ENCODE assay signal across 20 cellular contexts in the genomic region with DNA sequence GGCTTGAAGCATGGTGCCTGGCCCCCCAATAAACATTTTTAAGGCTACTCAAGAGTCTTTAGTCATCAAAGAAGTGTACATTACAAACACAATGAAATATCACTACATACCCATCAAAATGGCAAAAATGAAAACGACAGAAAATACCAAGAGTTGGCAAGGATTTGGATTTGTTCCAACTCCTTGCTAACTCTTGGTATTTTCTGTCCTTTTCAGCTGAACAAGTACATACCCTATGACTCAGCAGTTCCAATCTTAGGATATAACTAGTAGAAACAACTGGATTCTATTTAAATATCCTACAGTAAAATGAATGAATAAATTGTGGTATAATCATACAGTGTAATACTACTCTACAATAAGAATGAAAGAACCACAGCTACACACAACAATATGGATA. TPM values are rescaled to one million over a fixed set of nuclear protein-coding genes. Genes with fewer than 3 reads are reported as not detected.
A peak's percentile ranks its signal among the peaks of the same experiment; 100 is the strongest.
DNase-seq lines count a peak whose midpoint lies in the region; ATAC-seq, FAIRE-seq and TF ChIP-seq lines count a peak whose summit lies in the region.
"Had no signal": no experiment of that assay in that cellular context is flagged by ENCODE, and none has a peak within 500 bp of the region (broad histone marks: within the 10 kb centered on the region; RNA-seq: fewer than 3 reads in every experiment).

No MANE protein-coding gene starts in this region.

- no peaks in the 10 kb centered on the region; the same call in 1 of the 2 replicates for H3K4me1 ChIP-seq in HepG2 (ENCODE audit: insufficient read depth, low read length)
- H3K4me1 ChIP-seq in right lobe of liver = peaks cover 0 to 5% (median 0%) of the 10 kb centered on the region in 4 donors
- H3K4me1 ChIP-seq in K562 (replicated peaks in 1 of 2; ENCODE audit: control insufficient read depth in 2 of 2, insufficient read depth in 2 of 2, low read length in 2 of 2) = no peaks in the 10 kb centered on the region
- H3K4me1 ChIP-seq: SJSA1 had no signal

- H2AFZ ChIP-seq in HepG2 (ENCODE audit: low read length) (no peak overlapping the region), K562 (ENCODE audit: low read depth, low read length) (0 out of 2 replicates have a peak overlapping the region, but pooled peaks have one; percentile 8)

- no peak for FAIRE-seq in HepG2 (lab: Jason Lieb, UNC)
- no peak for FAIRE-seq in K562 (lab: Jason Lieb, UNC)

- no TSS peak for BruUV-seq in HepG2 (replicated peaks; lab: Mats Ljungman, UMichigan)
- BruUV-seq in K562 (replicated peaks; lab: Mats Ljungman, UMichigan) = no TSS peak

- DNase-seq in HepG2 (ENCODE audit: low spot score) (no peak), right lobe of liver (no peak), K562 (ENCODE audit: extremely low read depth in 1 of 4, low spot score in 3 of 4) (no peak), fibroblast of the aortic adventitia (ENCODE audit: low read depth) (peak; percentile 39), NCI-H2171 (lab: John Stamatoyannopoulos, UW) (no peak)
- DNase-seq: Calu3; CD4-positive, alpha-beta memory T cell; DMS53; GOT3; MV-4-11; NCI-H1417 treated with DMSO at 0.1 percent for 48 hours; NCI-H2029; NCI-H510A treated with DMSO at 0.1 percent for 48 hours; NCI-H82; PC-3 had no signal

- H3K4me2 ChIP-seq in HepG2 (ENCODE audit: low read depth, low read length) (no peak overlapping the region), K562 (ENCODE audit: insufficient read depth, low read length) (no peak overlapping the region)

- H3K9ac ChIP-seq in HepG2 (ENCODE audit: insufficient read depth, low read depth, low read length) = no peak overlapping the region
- no peak overlapping the region for H3K9ac ChIP-seq in K562 (ENCODE audit: insufficient read depth in 1 of 2, low read depth in 2 of 2, low read length in 2 of 2)

- in situ Hi-C loops in HepG2 (cut with HindIII; ENCODE audit: extremely low pct_ligation_motif_present, low pct_unique_long_range_greater_than_20kb) = no loop called here
- in situ Hi-C loops in K562 (cut with MboI) = no loop called here

- H4K20me1 ChIP-seq in HepG2 (ENCODE audit: insufficient read depth, low read length) (no peaks in the 10 kb centered on the region), K562 (replicated peaks; ENCODE audit: control insufficient read depth, insufficient read depth, low read length) (no peaks in the 10 kb centered on the region)

- H3K27ac ChIP-seq in HepG2 (ENCODE audit: extremely low read length, insufficient read depth, low read length) = no peak overlapping the region
- H3K27ac ChIP-seq in right lobe of liver = no peak overlapping the region
- no peak overlapping the region for H3K27ac ChIP-seq in K562 (ENCODE audit: extremely low read depth, low read depth, low read length)
- H3K27ac ChIP-seq: 22Rv1, SJSA1 had no signal

- H3K27me3 ChIP-seq in HepG2 (ENCODE audit: control insufficient read depth in 1 of 2, insufficient read depth in 2 of 2, low read length in 2 of 2) = no peaks in the 10 kb centered on the region
- H3K27me3 ChIP-seq in right lobe of liver = no peaks in the 10 kb centered on the region
- H3K27me3 ChIP-seq in K562 (ENCODE audit: control insufficient read depth in 2 of 2, insufficient read depth in 2 of 2, low read length in 2 of 2) = no peaks in the 10 kb centered on the region
- H3K27me3 ChIP-seq: SJSA1 had no signal

- intact Hi-C loops in HepG2 (cut with micrococcal nuclease; ENCODE audit: unreplicated experiment) (no loop called here), right lobe of liver (cut with DNase I) (no loop called here), K562 (cut with micrococcal nuclease) (no loop called here)

- WGBS in HepG2 (ENCODE audit: low lambda C conversion rate) = 40% methylated on average over 1 of the region's 1 CpG
- 47% methylated on average over 1 of the region's 1 CpG for WGBS in right lobe of liver (ENCODE audit: insufficient coverage, low coverage, low lambda C conversion rate, missing lambda C conversion rate)
- 36% methylated on average over 1 of the region's 1 CpG for whole genome bisulfite sequencing in K562 (ENCODE audit: insufficient coverage, low coverage, missing lambda C conversion rate)

- ATAC-seq in HepG2 (no peak), right lobe of liver (no peak), K562 (no peak), GM21447 (IDR thresholded peaks at IDR 0.05; ENCODE audit: unreplicated experiment) (no peak), HG02623 (IDR thresholded peaks at IDR 0.05; ENCODE audit: unreplicated experiment) (no peak), GM21737 (IDR thresholded peaks at IDR 0.05; ENCODE audit: unreplicated experiment) (no peak)
- ATAC-seq: PC-3 had no signal

- H3K36me3 ChIP-seq in HepG2 (replicated peaks in 1 of 2; ENCODE audit: control insufficient read depth in 1 of 2, insufficient read depth in 2 of 2, low read length in 2 of 2) = no peaks in the 10 kb centered on the region
- H3K36me3 ChIP-seq in right lobe of liver = no peaks in the 10 kb centered on the region
- no peaks in the 10 kb centered on the region for H3K36me3 ChIP-seq in K562 (ENCODE audit: control insufficient read depth, insufficient read depth, low read length)
- H3K36me3 ChIP-seq: SJSA1 had no signal

- H3K9me1 ChIP-seq in K562 (ENCODE audit: control insufficient read depth, insufficient read depth, low read length) = no peaks in the 10 kb centered on the region

- TF ChIP-seq RAD21 in HepG2 (CRISPR knock-in tag; IDR thresholded peaks at IDR 0.05) (no peak), K562 (CRISPR knock-in tag; conservative IDR thresholded peaks at IDR 0.05 in 1 of 2, IDR thresholded peaks at IDR 0.05 in 1 of 2) (no peak)

- CTCF ChIA-PET in HepG2 (lab: Yijun Ruan, JAX; ENCODE audit: low intra/inter-chr PET ratio, low total read pairs) = no interaction called here
- CTCF ChIA-PET in K562 (lab: Yijun Ruan, JAX; ENCODE audit: low intra/inter-chr PET ratio) = no interaction called here

- POLR2A ChIA-PET in HepG2 (lab: Yijun Ruan, JAX) = no interaction called here
- POLR2A ChIA-PET in K562 (lab: Yijun Ruan, JAX) = no interaction called here

- TF ChIP-seq EP300 in HepG2 (IDR thresholded peaks at IDR 0.05; ENCODE audit: low read depth in 2 of 2, low read length in 2 of 2) (no peak), HepG2 (CRISPR knock-in tag; IDR thresholded peaks at IDR 0.05; ENCODE audit: borderline replicate concordance) (no peak), K562 (IDR thresholded peaks at IDR 0.05; ENCODE audit: low read length) (no peak)

- no peak for TF ChIP-seq CTCF in HepG2 (CRISPR knock-in tag; IDR thresholded peaks at IDR 0.05)
- TF ChIP-seq CTCF in right lobe of liver (IDR thresholded peaks at IDR 0.05) = no peak
- TF ChIP-seq CTCF in K562 (IDR thresholded peaks at IDR 0.05 in 2 of 3, conservative IDR thresholded peaks at IDR 0.05 in 1 of 3; ENCODE audit: insufficient read depth in 2 of 3, low read depth in 1 of 3, low read length in 3 of 3) = no peak
- TF ChIP-seq CTCF in fibroblast of the aortic adventitia (IDR thresholded peaks at IDR 0.05; ENCODE audit: insufficient read depth, low read length) = no peak

- H3K9me3 ChIP-seq in HepG2 (ENCODE audit: low read length) (no peaks in the 10 kb centered on the region), right lobe of liver (no peaks in the 10 kb centered on the region), K562 (replicated peaks; ENCODE audit: control insufficient read depth, insufficient read depth, low read depth, low read length) (no peaks in the 10 kb centered on the region)
- H3K9me3 ChIP-seq: SJSA1 had no signal

- TF ChIP-seq POLR2A in HepG2 (IDR thresholded peaks at IDR 0.05; ENCODE audit: insufficient read depth in 1 of 2, low read depth in 2 of 2, low read length in 2 of 2) = no peak
- TF ChIP-seq POLR2A in right lobe of liver (IDR thresholded peaks at IDR 0.05) = no peak
- no peak for TF ChIP-seq POLR2A in K562 (conservative IDR thresholded peaks at IDR 0.05)

- H3K4me3 ChIP-seq in HepG2 (replicated peaks in 1 of 3; ENCODE audit: insufficient read depth in 1 of 3, low read depth in 2 of 3, low read length in 3 of 3) (no peak overlapping the region), right lobe of liver (no peak overlapping the region), K562 (no peak overlapping the region), fibroblast of the aortic adventitia (ENCODE audit: low read depth, low read length) (no peak overlapping the region)
- H3K4me3 ChIP-seq: SJSA1 had no signal

- H3K79me2 ChIP-seq in HepG2 (ENCODE audit: insufficient read depth, low read length) = no peaks in the 10 kb centered on the region
- no peaks in the 10 kb centered on the region for H3K79me2 ChIP-seq in K562 (ENCODE audit: control insufficient read depth, insufficient read depth, low read length)

RNA-seq across cellular contexts. Expression of gene GABPB1, which starts 25.1 kb away (rescaled TPM):
- total RNA-seq in HepG2 (2016; rRNA removed; fragmentation: Illumina TruSeq; extraction: Trizol) (39.5 and 50.8 TPM in 2 replicates), right lobe of liver (10 to 100 TPM in 2 of 6 experiments, 1 to 10 TPM in 4; 5.4 to 10.5 (median 9.4) TPM), K562 (2014; rRNA removed) (34.7 and 36.2 TPM in 2 replicates), K562 (2014; rRNA removed; fragmentation: Illumina TruSeq; extraction: Trizol) (40.6 and 48.4 TPM in 2 replicates), K562 (2015; rRNA removed; fragmentation: Illumina TruSeq; extraction: Trizol) (35.1 and 35.2 TPM in 2 replicates), K562 (2021) (31.3 and 33.0 TPM in 2 replicates), fibroblast of the aortic adventitia (ENCODE audit: low replicate concordance) (13.7 and 31.9 TPM in 2 replicates)
- 20.3 and 21.4 TPM in 2 replicates for total RNA-seq in HepG2 (2016; cell fraction: cytosol; rRNA removed; fragmentation: Illumina TruSeq; extraction: Trizol; ENCODE audit: low read depth)
- total RNA-seq in HepG2 (2016; cell fraction: insoluble cytoplasmic fraction; rRNA removed; fragmentation: Illumina TruSeq; extraction: Trizol) = 39.6 and 53.8 TPM in 2 replicates
- 21.1 and 26.8 TPM in 2 replicates for total RNA-seq in HepG2 (2016; cell fraction: membrane; rRNA removed; fragmentation: Illumina TruSeq; extraction: Trizol)
- total RNA-seq in HepG2 (2016; cell fraction: nucleus; rRNA removed; fragmentation: Illumina TruSeq; extraction: Trizol) = 26.7 and 32.6 TPM in 2 replicates
- polyA plus RNA-seq in HepG2 (2011; rRNA removed) (17.3 and 17.5 TPM in 2 replicates), K562 (2011; rRNA removed) (40.7 and 42.3 TPM in 2 replicates), K562 (2014; fragmentation: Illumina TruSeq; extraction: Trizol) (33.2 and 38.5 TPM in 2 replicates), K562 (2014; fragmentation: Nextera tagmentation; extraction: Ambion mirVana) (10 to 100 TPM; 11.8 to 16.8 TPM), K562 (2014; rRNA removed) (28.7 and 31.0 TPM in 2 replicates)
- polyA plus RNA-seq in HepG2 (2011; cell fraction: cytosol; rRNA removed) = 14.7 and 16.5 TPM in 2 replicates
- 13.3 and 13.7 TPM in 2 replicates for polyA plus RNA-seq in HepG2 (2011; cell fraction: nucleus; rRNA removed)
- 16.1 and 16.5 TPM in 2 replicates for polyA plus RNA-seq in HepG2 (2012)
- 4.0 and 4.5 TPM in 2 replicates for polyA plus RNA-seq in HepG2 (2016; cell fraction: cytosol; fragmentation: Illumina TruSeq; extraction: Trizol; ENCODE audit: low read depth)
- 41.6 and 42.3 TPM in 2 replicates for polyA plus RNA-seq in HepG2 (2016; cell fraction: insoluble cytoplasmic fraction; fragmentation: Illumina TruSeq; extraction: Trizol; ENCODE audit: low read depth)
- polyA plus RNA-seq in HepG2 (2016; cell fraction: membrane; fragmentation: Illumina TruSeq; extraction: Trizol; ENCODE audit: low read depth) = 7.4 and 10.3 TPM in 2 replicates
- polyA plus RNA-seq in HepG2 (2016; cell fraction: nucleus; fragmentation: Illumina TruSeq; extraction: Trizol; ENCODE audit: insufficient read depth, low read depth) = 29.3 and 31.2 TPM in 2 replicates
- polyA minus RNA-seq in HepG2 (2011; rRNA and poly(A)+ RNA removed; ENCODE audit: low replicate concordance) = 18.7 and 35.6 TPM in 2 replicates
- polyA minus RNA-seq in HepG2 (2011; cell fraction: cytosol; rRNA and poly(A)+ RNA removed) = 16.2 and 16.9 TPM in 2 replicates
- polyA minus RNA-seq in HepG2 (2011; cell fraction: nucleus; rRNA and poly(A)+ RNA removed) = 26.9 and 28.7 TPM in 2 replicates
- total RNA-seq in K562 (2011; cell fraction: chromatin; rRNA removed; ENCODE audit: low replicate concordance) = 20.9 and 46.9 TPM in 2 replicates
- total RNA-seq in K562 (2011; cell fraction: nucleolus; rRNA removed) = 12.6 and 15.2 TPM in 2 replicates
- total RNA-seq in K562 (2011; cell fraction: nucleoplasm; rRNA removed) = 22.4 and 23.0 TPM in 2 replicates
- 26.2 and 26.9 TPM in 2 replicates for polyA plus RNA-seq in K562 (2011; cell fraction: cytosol; rRNA removed)
- 22.3 and 34.8 TPM in 2 replicates for polyA plus RNA-seq in K562 (2011; cell fraction: nucleus; rRNA removed)
- polyA plus RNA-seq in K562 (2012) = 20.9 and 26.6 TPM in 2 replicates
- polyA minus RNA-seq in K562 (2011; rRNA and poly(A)+ RNA removed) = 62.9 and 68.5 TPM in 2 replicates
- polyA minus RNA-seq in K562 (2011; cell fraction: cytosol; rRNA and poly(A)+ RNA removed) = 12.8 and 24.4 TPM in 2 replicates
- 16.0 and 33.4 TPM in 2 replicates for polyA minus RNA-seq in K562 (2011; cell fraction: nucleus; rRNA and poly(A)+ RNA removed)

RNA-seq across cellular contexts. Expression of gene USP8, which starts 44.1 kb away (rescaled TPM):
- total RNA-seq in HepG2 (2016; rRNA removed; fragmentation: Illumina TruSeq; extraction: Trizol) (50.7 and 81.7 TPM in 2 replicates), right lobe of liver (10 to 100 TPM; 26.0 to 38.7 (median 34.6) TPM), K562 (2014; rRNA removed) (27.2 and 35.1 TPM in 2 replicates), K562 (2014; rRNA removed; fragmentation: Illumina TruSeq; extraction: Trizol) (54.4 and 56.1 TPM in 2 replicates), K562 (2015; rRNA removed; fragmentation: Illumina TruSeq; extraction: Trizol) (56.4 and 57.5 TPM in 2 replicates), K562 (2021) (46.1 and 48.3 TPM in 2 replicates), fibroblast of the aortic adventitia (ENCODE audit: low replicate concordance) (32.2 and 58.1 TPM in 2 replicates)
- 11.2 and 14.5 TPM in 2 replicates for total RNA-seq in HepG2 (2016; cell fraction: cytosol; rRNA removed; fragmentation: Illumina TruSeq; extraction: Trizol; ENCODE audit: low read depth)
- 48.7 and 82.0 TPM in 2 replicates for total RNA-seq in HepG2 (2016; cell fraction: insoluble cytoplasmic fraction; rRNA removed; fragmentation: Illumina TruSeq; extraction: Trizol)
- 30.7 and 31.0 TPM in 2 replicates for total RNA-seq in HepG2 (2016; cell fraction: membrane; rRNA removed; fragmentation: Illumina TruSeq; extraction: Trizol)
- total RNA-seq in HepG2 (2016; cell fraction: nucleus; rRNA removed; fragmentation: Illumina TruSeq; extraction: Trizol) = 44.8 and 46.9 TPM in 2 replicates
- polyA plus RNA-seq in HepG2 (2011; rRNA removed) (26.3 and 36.4 TPM in 2 replicates), K562 (2011; rRNA removed) (49.7 and 58.4 TPM in 2 replicates), K562 (2014; fragmentation: Illumina TruSeq; extraction: Trizol) (49.7 and 54.4 TPM in 2 replicates), K562 (2014; fragmentation: Nextera tagmentation; extraction: Ambion mirVana) (10 to 100 TPM; 43.9 to 44.8 TPM), K562 (2014; rRNA removed) (32.4 and 36.2 TPM in 2 replicates)
- 15.1 and 21.9 TPM in 2 replicates for polyA plus RNA-seq in HepG2 (2011; cell fraction: cytosol; rRNA removed)
- polyA plus RNA-seq in HepG2 (2011; cell fraction: nucleus; rRNA removed) = 14.4 and 15.6 TPM in 2 replicates
- 26.8 and 30.6 TPM in 2 replicates for polyA plus RNA-seq in HepG2 (2012)
- 3.1 and 4.0 TPM in 2 replicates for polyA plus RNA-seq in HepG2 (2016; cell fraction: cytosol; fragmentation: Illumina TruSeq; extraction: Trizol; ENCODE audit: low read depth)
- polyA plus RNA-seq in HepG2 (2016; cell fraction: insoluble cytoplasmic fraction; fragmentation: Illumina TruSeq; extraction: Trizol; ENCODE audit: low read depth) = 52.2 and 54.4 TPM in 2 replicates
- polyA plus RNA-seq in HepG2 (2016; cell fraction: membrane; fragmentation: Illumina TruSeq; extraction: Trizol; ENCODE audit: low read depth) = 10.5 and 10.8 TPM in 2 replicates
- polyA plus RNA-seq in HepG2 (2016; cell fraction: nucleus; fragmentation: Illumina TruSeq; extraction: Trizol; ENCODE audit: insufficient read depth, low read depth) = 36.0 and 40.8 TPM in 2 replicates
- 68.4 and 120 TPM in 2 replicates for polyA minus RNA-seq in HepG2 (2011; rRNA and poly(A)+ RNA removed; ENCODE audit: low replicate concordance)
- polyA minus RNA-seq in HepG2 (2011; cell fraction: cytosol; rRNA and poly(A)+ RNA removed) = 30.4 and 31.0 TPM in 2 replicates
- polyA minus RNA-seq in HepG2 (2011; cell fraction: nucleus; rRNA and poly(A)+ RNA removed) = 80.5 and 86.0 TPM in 2 replicates
- 76.5 and 128 TPM in 2 replicates for total RNA-seq in K562 (2011; cell fraction: chromatin; rRNA removed; ENCODE audit: low replicate concordance)
- 81.5 and 84.1 TPM in 2 replicates for total RNA-seq in K562 (2011; cell fraction: nucleolus; rRNA removed)
- total RNA-seq in K562 (2011; cell fraction: nucleoplasm; rRNA removed) = 60.6 and 80.5 TPM in 2 replicates
- 13.3 and 24.7 TPM in 2 replicates for polyA plus RNA-seq in K562 (2011; cell fraction: cytosol; rRNA removed)
- 27.3 and 40.1 TPM in 2 replicates for polyA plus RNA-seq in K562 (2011; cell fraction: nucleus; rRNA removed)
- 32.0 and 47.1 TPM in 2 replicates for polyA plus RNA-seq in K562 (2012)
- 85.4 and 85.7 TPM in 2 replicates for polyA minus RNA-seq in K562 (2011; rRNA and poly(A)+ RNA removed)
- polyA minus RNA-seq in K562 (2011; cell fraction: cytosol; rRNA and poly(A)+ RNA removed) = 28.7 and 37.9 TPM in 2 replicates
- polyA minus RNA-seq in K562 (2011; cell fraction: nucleus; rRNA and poly(A)+ RNA removed) = 57.1 and 82.0 TPM in 2 replicates

Comparison
In these comparisons a context has a peak if more than half of its experiments do, and no peak if none do; other contexts are left out.
1. Of the 241 proteins assayed by ChIP-seq in both HepG2 and K562: peak only in HepG2: none; only in K562: MAFF, MAFG, NFE2, NFE2L1, NFIC, ZFP36 and 1 more; in both: none; in neither: 231; mixed calls (peak in some experiments, not most) for 3.